Comparison of ENCODE assay signal across 16 cellular contexts in genomic region chr6:169971951-169972651, GRCh38.
"Had no signal": no experiment of that assay in that cellular context is flagged by ENCODE, and none has a peak within 500 bp of the region (broad histone marks: within the 10 kb centered on the region; RNA-seq: fewer than 3 reads in every experiment).

No MANE protein-coding gene starts in this region.

- DNase-seq: activated CD4-positive, alpha-beta T cell treated with anti-CD3 and anti-CD28 coated beads, Interleukin-2, amount 50 U/mL, for 48 hours; amygdala; brain microvascular endothelial cell; dermis blood vessel endothelial cell; immature natural killer cell; occipital lobe; stimulated activated CD4-positive, alpha-beta T cell treated with anti-CD3 and anti-CD28 coated beads, Interleukin-15, amount 100 ng/mL, for 24 hours; stimulated activated CD4-positive, alpha-beta T cell treated with anti-CD3 and anti-CD28 coated beads, Interleukin-4, amount 100 ng/mL, for 24 hours; stimulated activated naive CD8-positive, alpha-beta T cell treated with anti-CD3 and anti-CD28 coated beads, Interleukin-15, amount 100 ng/mL, for 72 hours had no signal

- H3K27me3 ChIP-seq: brain microvascular endothelial cell had no signal

- ATAC-seq: left colon; mucosa of descending colon; naive thymus-derived CD8-positive, alpha-beta T cell had no signal

- H3K36me3 Mint-ChIP-seq: activated naive CD8-positive, alpha-beta T cell; naive thymus-derived CD8-positive, alpha-beta T cell had no signal

- H3K9me3 Mint-ChIP-seq: activated T-helper 2 cell treated with anti-CD3 and anti-CD28 coated beads, Interferon-gamma antibody, Interleukin-2, Interleukin-4, amounts not matched to agents 10 μg/mL and 5 μg/mL and 100 μg/mL, durations not matched to agents 14 hours and 24 hours and 36 hours; immature natural killer cell; stimulated activated naive CD8-positive, alpha-beta T cell treated with anti-CD3 and anti-CD28 coated beads, Interleukin-15, amount 100 ng/mL, for 72 hours; T-helper 2 cell treated with Interferon-gamma antibody and Interleukin-4, amounts not matched to agents 5 μg/mL and 100 μg/mL, for 36 hours had no signal

- H3K27me3 Mint-ChIP-seq: activated naive CD8-positive, alpha-beta T cell had no signal

- H3K4me3 Mint-ChIP-seq: activated naive CD8-positive, alpha-beta T cell; immature natural killer cell; naive thymus-derived CD8-positive, alpha-beta T cell; stimulated activated naive CD8-positive, alpha-beta T cell treated with anti-CD3 and anti-CD28 coated beads, Interleukin-15, amount 100 ng/mL, for 72 hours; T-helper 2 cell treated with Interferon-gamma antibody and Interleukin-4, amounts not matched to agents 5 μg/mL and 100 μg/mL, for 36 hours had no signal

- H3K9me3 ChIP-seq: esophagus muscularis mucosa, mucosa of descending colon had no signal

- H3K4me1 Mint-ChIP-seq: stimulated activated naive CD8-positive, alpha-beta T cell treated with anti-CD3 and anti-CD28 coated beads, Interleukin-15, amount 100 ng/mL, for 72 hours had no signal

- H3K27ac Mint-ChIP-seq: activated naive CD8-positive, alpha-beta T cell; activated T-helper 2 cell treated with anti-CD3 and anti-CD28 coated beads, Interferon-gamma antibody, Interleukin-2, Interleukin-4, amounts not matched to agents 10 μg/mL and 5 μg/mL and 100 μg/mL, durations not matched to agents 14 hours and 24 hours and 36 hours; stimulated activated naive CD8-positive, alpha-beta T cell treated with anti-CD3 and anti-CD28 coated beads, Interleukin-15, amount 100 ng/mL, for 72 hours; T-helper 2 cell treated with Interferon-gamma antibody and Interleukin-4, amounts not matched to agents 5 μg/mL and 100 μg/mL, for 36 hours had no signal

- H3K4me3 ChIP-seq: esophagus muscularis mucosa, mucosa of descending colon had no signal

- H3K27ac ChIP-seq: brain microvascular endothelial cell, esophagus muscularis mucosa had no signal

- H3K36me3 ChIP-seq: brain microvascular endothelial cell, esophagus muscularis mucosa had no signal
